Comparison of ENCODE assay signal across 19 cellular contexts in genomic region chr3:196220991-196221390, GRCh38.
"Had no signal": no experiment of that assay in that cellular context is flagged by ENCODE, and none has a peak within 500 bp of the region (broad histone marks: within the 10 kb centered on the region; RNA-seq: fewer than 3 reads in every experiment).

No MANE protein-coding gene starts in this region.

- H3K27me3 ChIP-seq: uterus had no signal

- ATAC-seq: activated CD4-positive, CD25-positive, alpha-beta regulatory T cell treated with anti-CD3 and anti-CD28 coated beads, Interleukin-2, amount 50 U/mL, for 24 hours; gastroesophageal sphincter; left lobe of liver had no signal

- H3K4me3 ChIP-seq: esophagus muscularis mucosa, gastroesophageal sphincter, tibial nerve, uterus had no signal

- H3K4me1 ChIP-seq: uterus had no signal

- H3K9me3 ChIP-seq: esophagus muscularis mucosa, gastroesophageal sphincter, heart left ventricle, tibial nerve, uterus had no signal

- DNase-seq: activated CD4-positive, alpha-beta T cell treated with anti-CD3 and anti-CD28 coated beads, Interleukin-2, amount 10 ng/mL, durations not matched to agents 7 days and 5 days; activated CD8-positive, alpha-beta memory T cell treated with anti-CD3 and anti-CD28 coated beads, Interleukin-2, amount 50 U/mL, for 48 hours; activated effector memory CD4-positive, alpha-beta T cell treated with Interleukin-2 at 50 U/mL for 16 hours; activated naive CD4-positive, alpha-beta T cell treated with anti-CD3 and anti-CD28 coated beads, Interleukin-2, amount 10 ng/mL, durations not matched to agents 7 days and 5 days; activated T-cell treated with anti-CD3 and anti-CD28 coated beads, Interleukin-2, amount 50 U/mL, for 48 hours; dermis blood vessel endothelial cell; effector memory CD4-positive, alpha-beta T cell; kidney; mammary epithelial cell; occipital lobe; right cardiac atrium; stimulated activated CD4-positive, alpha-beta T cell treated with anti-CD3 and anti-CD28 coated beads, Interleukin-2, amount 100 ng/mL, for 48 hours; uterus had no signal

- H3K27ac ChIP-seq: esophagus muscularis mucosa, gastroesophageal sphincter, uterus had no signal

- H3K36me3 ChIP-seq: esophagus muscularis mucosa, gastroesophageal sphincter, heart left ventricle, tibial nerve, uterus had no signal
